ENCODE assay signal across 28 cellular contexts in the genomic region with DNA sequence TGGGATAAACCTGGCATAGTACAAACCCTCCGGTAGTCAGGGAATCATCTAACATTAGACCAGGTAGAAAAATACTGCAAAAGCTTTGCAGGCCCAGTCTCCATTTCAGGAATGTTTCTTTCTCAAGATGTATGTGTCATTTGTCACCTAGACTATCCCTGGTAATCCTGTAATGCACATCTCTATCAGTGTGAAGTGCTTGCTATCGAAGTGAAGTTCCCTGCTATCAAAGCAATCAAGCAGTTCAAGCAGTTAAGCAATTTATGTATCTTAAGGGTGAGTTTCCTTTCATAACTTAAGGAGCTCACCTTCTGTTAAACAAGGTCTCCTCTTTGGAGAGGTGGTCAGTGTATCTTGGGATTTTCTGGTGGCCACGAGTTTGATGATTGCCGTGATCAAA.
"Had no signal": no experiment of that assay in that cellular context is flagged by ENCODE, and none has a peak within 500 bp of the region (broad histone marks: within the 10 kb centered on the region; RNA-seq: fewer than 3 reads in every experiment).

No MANE protein-coding gene starts in this region.

- H3K9me3 ChIP-seq: colonic mucosa, esophagus muscularis mucosa, gastrocnemius medialis, gastroesophageal sphincter had no signal

- H3K27ac Mint-ChIP-seq: dendritic cell treated with granulocyte-macrophage colony-stimulating factor and Interleukin-4, amounts not matched to agents 40 ng/mL and 50 ng/mL, for 4 days; effector memory CD8-positive, alpha-beta T cell; endodermal cell had no signal

- H3K4me3 Mint-ChIP-seq: dendritic cell treated with granulocyte-macrophage colony-stimulating factor and Interleukin-4, amounts not matched to agents 40 ng/mL and 50 ng/mL, for 4 days; effector memory CD8-positive, alpha-beta T cell; endodermal cell had no signal

- H3K27me3 ChIP-seq: colonic mucosa, esophagus muscularis mucosa, esophagus squamous epithelium, foreskin keratinocyte, gastrocnemius medialis, gastroesophageal sphincter, heart left ventricle, heart right ventricle had no signal

- H3K9me3 Mint-ChIP-seq: dendritic cell treated with granulocyte-macrophage colony-stimulating factor and Interleukin-4, amounts not matched to agents 40 ng/mL and 50 ng/mL, for 4 days; effector memory CD8-positive, alpha-beta T cell had no signal

- DNase-seq: colonic mucosa; cortex of kidney; dermis blood vessel endothelial cell; dorsolateral prefrontal cortex; effector CD4-positive, alpha-beta T cell; effector CD8-positive, alpha-beta T cell; effector memory CD4-positive, alpha-beta T cell; effector memory CD8-positive, alpha-beta T cell; endodermal cell; erythroblast; esophagus squamous epithelium; foreskin fibroblast; foreskin keratinocyte; foreskin melanocyte; gastrocnemius medialis; glutamatergic neuron; head of caudate nucleus; heart left ventricle had no signal

- FAIRE-seq: colon, endometrium, endothelial cell of umbilical vein, frontal cortex had no signal

- H3K36me3 ChIP-seq: colonic mucosa, esophagus muscularis mucosa, esophagus squamous epithelium, gastrocnemius medialis, gastroesophageal sphincter, heart left ventricle had no signal

- H3K4me3 ChIP-seq: colonic mucosa, coronary artery, dorsolateral prefrontal cortex, esophagus muscularis mucosa, esophagus squamous epithelium, gastrocnemius medialis, gastroesophageal sphincter, heart left ventricle, heart right ventricle had no signal

- H3K27ac ChIP-seq: colonic mucosa, coronary artery, dorsolateral prefrontal cortex, epithelial cell of prostate, esophagus muscularis mucosa, esophagus squamous epithelium, foreskin keratinocyte, gastrocnemius medialis, gastroesophageal sphincter, heart left ventricle, heart right ventricle had no signal

- H3K4me1 ChIP-seq: colonic mucosa, esophagus squamous epithelium, foreskin keratinocyte had no signal

- H3K27me3 Mint-ChIP-seq: dendritic cell treated with granulocyte-macrophage colony-stimulating factor and Interleukin-4, amounts not matched to agents 40 ng/mL and 50 ng/mL, for 4 days had no signal
